23 cellular contexts compared by ENCODE assay signal in the genomic region with DNA sequence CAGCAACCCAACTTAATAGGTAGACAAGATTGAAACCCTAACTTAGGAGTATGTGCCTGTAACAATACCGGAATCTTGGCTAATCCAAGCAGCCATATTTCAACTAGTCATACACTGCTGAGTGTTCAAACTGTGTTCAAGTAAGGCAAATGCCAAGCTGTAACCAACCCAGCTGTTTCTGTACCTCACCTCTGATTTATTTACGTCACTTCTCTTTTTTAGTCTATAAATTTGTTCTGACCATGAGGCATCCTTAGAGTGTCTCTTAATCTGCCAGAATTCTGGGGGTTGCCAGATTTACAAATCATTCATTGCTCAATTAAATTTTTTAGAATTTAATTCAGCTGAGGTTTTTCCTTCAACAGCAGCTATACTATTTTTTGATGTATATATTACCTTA.
"Had no signal": no experiment of that assay in that cellular context is flagged by ENCODE, and none has a peak within 500 bp of the region (broad histone marks: within the 10 kb centered on the region; RNA-seq: fewer than 3 reads in every experiment).

No MANE protein-coding gene starts in this region.

- FAIRE-seq: colon, endothelial cell of umbilical vein, frontal cortex, islet of Langerhans, keratinocyte had no signal

- DNase-seq: dermis blood vessel endothelial cell; dorsolateral prefrontal cortex; effector CD4-positive, alpha-beta T cell; effector memory CD4-positive, alpha-beta T cell; foreskin keratinocyte; heart left ventricle; hypothalamus; left cardiac atrium; left lung; left ventricle myocardium superior; lower lobe of right lung; mesendoderm; midbrain; naive thymus-derived CD4-positive, alpha-beta T cell had no signal

- H3K36me3 ChIP-seq: esophagus muscularis mucosa, gastroesophageal sphincter, heart left ventricle, left lung, lower lobe of right lung had no signal

- H3K27me3 ChIP-seq: dorsolateral prefrontal cortex, esophagus muscularis mucosa, foreskin keratinocyte, gastroesophageal sphincter, heart left ventricle, hepatocyte, left lung had no signal

- H3K79me2 ChIP-seq: hepatocyte had no signal

- H3K9me3 ChIP-seq: esophagus muscularis mucosa, gastroesophageal sphincter, heart left ventricle, lower lobe of right lung had no signal

- H3K4me2 ChIP-seq: hepatocyte had no signal

- H3K27ac ChIP-seq: coronary artery, dorsolateral prefrontal cortex, esophagus muscularis mucosa, foreskin keratinocyte, gastroesophageal sphincter, heart left ventricle, hepatocyte, left lung, lower lobe of right lung had no signal

- ATAC-seq: foreskin keratinocyte; gastroesophageal sphincter; heart left ventricle; left cardiac atrium; left lung; left ventricle myocardium superior; lower lobe of right lung; naive thymus-derived CD4-positive, alpha-beta T cell had no signal

- H3K4me3 ChIP-seq: coronary artery, dorsolateral prefrontal cortex, esophagus muscularis mucosa, gastroesophageal sphincter, heart left ventricle, hepatocyte, left lung, lower lobe of right lung had no signal

- H2AFZ ChIP-seq: hepatocyte had no signal
